ENCODE assay signal across 23 cellular contexts in genomic region chr1:243756529-243756928, GRCh38.
DNase-seq lines count a peak whose midpoint lies in the region; ATAC-seq and TF ChIP-seq lines count a peak whose summit lies in the region.
"Had no signal": no experiment of that assay in that cellular context is flagged by ENCODE, and none has a peak within 500 bp of the region (broad histone marks: within the 10 kb centered on the region; RNA-seq: fewer than 3 reads in every experiment).

No MANE protein-coding gene starts in this region.

- peaks cover 6% of the 10 kb centered on the region; the same call in 1 of the 2 replicates for H3K4me1 ChIP-seq in HEK293 (ENCODE audit: control insufficient read depth, insufficient read depth, low read length)
- H3K4me1 ChIP-seq: BE2C, Caco-2 had no signal

- H3K27ac ChIP-seq in HEK293 (ENCODE audit: extremely low read depth, low read depth, low read length) = no peak overlapping the region
- H3K27ac ChIP-seq: A549, HL-60 had no signal

- peak overlapping the region; percentile 30 for H3K27ac Mint-ChIP-seq in activated naive CD8-positive, alpha-beta T cell treated with anti-CD3 and anti-CD28 coated beads, Interleukin-2, amount 50 U/mL, for 24 hours
- no peak overlapping the region for H3K27ac Mint-ChIP-seq in activated naive CD8-positive, alpha-beta T cell treated with anti-CD3 and anti-CD28 coated beads for 36 hours
- H3K27ac Mint-ChIP-seq in activated T-helper 17 cell treated with anti-CD3 and anti-CD28 coated beads, Interleukin-2, amount 50 U/mL, for 72 hours = peak overlapping the region; percentile 64

- POLR2A ChIA-PET in HEK293 (lab: Yijun Ruan, JAX) = no interaction called here

- no peak for ATAC-seq in activated naive CD8-positive, alpha-beta T cell treated with anti-CD3 and anti-CD28 coated beads, Interleukin-2, amount 50 U/mL, for 24 hours
- no peak for ATAC-seq in activated T-helper 17 cell treated with anti-CD3 and anti-CD28 coated beads, Interleukin-2, amount 50 U/mL, for 72 hours (replicated peaks)
- ATAC-seq in GM21717 (IDR thresholded peaks at IDR 0.05; ENCODE audit: unreplicated experiment) = no peak
- ATAC-seq: A549, HepG2, K562, Panc1, SK-N-SH treated with all-trans-retinoic acid at 6 μM for 48 hours had no signal

- no peaks in the 10 kb centered on the region for H3K27me3 Mint-ChIP-seq in activated naive CD8-positive, alpha-beta T cell treated with anti-CD3 and anti-CD28 coated beads, Interleukin-2, amount 50 U/mL, for 24 hours
- no peaks in the 10 kb centered on the region for H3K27me3 Mint-ChIP-seq in activated naive CD8-positive, alpha-beta T cell treated with anti-CD3 and anti-CD28 coated beads for 36 hours
- H3K27me3 Mint-ChIP-seq in activated T-helper 17 cell treated with anti-CD3 and anti-CD28 coated beads, Interleukin-2, amount 50 U/mL, for 72 hours = no peaks in the 10 kb centered on the region

- DNase-seq in activated naive CD8-positive, alpha-beta T cell treated with anti-CD3 and anti-CD28 coated beads, Interleukin-2, amount 50 U/mL, for 24 hours = no peak
- DNase-seq in activated naive CD8-positive, alpha-beta T cell treated with anti-CD3 and anti-CD28 coated beads for 36 hours = no peak
- DNase-seq in fibroblast of villous mesenchyme (ENCODE audit: low read depth) (peak; percentile 3), kidney tubule cell (ENCODE audit: low spot score) (no peak), NCI-H128 (lab: John Stamatoyannopoulos, UW; ENCODE audit: unreplicated experiment) (no peak)
- DNase-seq: BE2C, Caco-2, GF-D8, NCI-H1092, NCI-H1436 treated with DMSO at 0.1 percent for 48 hours, NCI-H1930, NCI-H226, NCI-H510A treated with DMSO at 0.1 percent for 48 hours, NCI-H748 treated with DMSO at 0.1 percent for 48 hours had no signal

- CTCF ChIA-PET in HEK293 (lab: Yijun Ruan, JAX) = interaction anchor here (1.0 to 1.1 kb wide), 2 partner anchors 281 to 517 kb away, joined by 3 read pairs; no protein-coding TSS in a partner anchor

- no peaks in the 10 kb centered on the region for H3K9me3 Mint-ChIP-seq in activated naive CD8-positive, alpha-beta T cell treated with anti-CD3 and anti-CD28 coated beads, Interleukin-2, amount 50 U/mL, for 24 hours
- no peaks in the 10 kb centered on the region for H3K9me3 Mint-ChIP-seq in activated naive CD8-positive, alpha-beta T cell treated with anti-CD3 and anti-CD28 coated beads for 36 hours
- H3K9me3 Mint-ChIP-seq in activated T-helper 17 cell treated with anti-CD3 and anti-CD28 coated beads, Interleukin-2, amount 50 U/mL, for 72 hours = no peaks in the 10 kb centered on the region

- no peak overlapping the region for H3K4me3 ChIP-seq in HEK293 (ENCODE audit: low read depth, low read length)
- no peak overlapping the region for H3K4me3 ChIP-seq in fibroblast of villous mesenchyme (ENCODE audit: low read depth, low read length)
- H3K4me3 ChIP-seq: A549, K562 had no signal

- TF ChIP-seq CTCF in HEK293 (tag by site-specific recombination; IDR thresholded peaks at IDR 0.05) (no peak), fibroblast of villous mesenchyme (IDR thresholded peaks at IDR 0.05; ENCODE audit: insufficient read depth, low read depth, low read length) (no peak)

- no peak overlapping the region for H3K4me3 Mint-ChIP-seq in activated naive CD8-positive, alpha-beta T cell treated with anti-CD3 and anti-CD28 coated beads, Interleukin-2, amount 50 U/mL, for 24 hours
- H3K4me3 Mint-ChIP-seq in activated naive CD8-positive, alpha-beta T cell treated with anti-CD3 and anti-CD28 coated beads for 36 hours = no peak overlapping the region
- H3K4me3 Mint-ChIP-seq in activated T-helper 17 cell treated with anti-CD3 and anti-CD28 coated beads, Interleukin-2, amount 50 U/mL, for 72 hours = no peak overlapping the region

- peaks cover 34% of the 10 kb centered on the region for H3K4me1 Mint-ChIP-seq in activated naive CD8-positive, alpha-beta T cell treated with anti-CD3 and anti-CD28 coated beads, Interleukin-2, amount 50 U/mL, for 24 hours
- H3K4me1 Mint-ChIP-seq in activated naive CD8-positive, alpha-beta T cell treated with anti-CD3 and anti-CD28 coated beads for 36 hours = peaks cover 27% of the 10 kb centered on the region
- peaks cover 34% of the 10 kb centered on the region for H3K4me1 Mint-ChIP-seq in activated T-helper 17 cell treated with anti-CD3 and anti-CD28 coated beads, Interleukin-2, amount 50 U/mL, for 72 hours

- H3K36me3 Mint-ChIP-seq in activated naive CD8-positive, alpha-beta T cell treated with anti-CD3 and anti-CD28 coated beads, Interleukin-2, amount 50 U/mL, for 24 hours (ENCODE audit: low read depth) = no peaks in the 10 kb centered on the region
- H3K36me3 Mint-ChIP-seq in activated naive CD8-positive, alpha-beta T cell treated with anti-CD3 and anti-CD28 coated beads for 36 hours = peaks cover 2% of the 10 kb centered on the region
- H3K36me3 Mint-ChIP-seq in activated T-helper 17 cell treated with anti-CD3 and anti-CD28 coated beads, Interleukin-2, amount 50 U/mL, for 72 hours (ENCODE audit: low read depth) = no peaks in the 10 kb centered on the region

- H3K9me3 ChIP-seq in HEK293 (ENCODE audit: control insufficient read depth, insufficient read depth, low read depth, low read length) = no peaks in the 10 kb centered on the region
- H3K9me3 ChIP-seq: A549, BE2C, Caco-2 had no signal

- no peaks in the 10 kb centered on the region for H3K36me3 ChIP-seq in HEK293 (ENCODE audit: control insufficient read depth in 2 of 2, insufficient read depth in 1 of 2, low read length in 2 of 2)
- H3K36me3 ChIP-seq: BE2C had no signal

TF ChIP-seq in HEK293, 187 proteins besides CTCF, POLR2A, EP300 and RAD21:
- TF ChIP-seq PRDM6 (tag by site-specific recombination; IDR thresholded peaks at IDR 0.05) (peak; percentile 61; the same call in 1 of the 2 replicates), SP7 (tag by site-specific recombination; IDR thresholded peaks at IDR 0.05) (peak; percentile 63), ZNF2 (tag by site-specific recombination; IDR thresholded peaks at IDR 0.05) (no peak)
TF ChIP-seq in HEK293: peak in this region for 2.
